Comparison of ENCODE assay signal across 1 cellular context in genomic region chr1:87904668-87905067, GRCh38.
TF ChIP-seq lines count a peak whose summit lies in the region.

No MANE protein-coding gene starts in this region.

TF ChIP-seq in HEK293, 187 proteins besides CTCF, POLR2A, EP300 and RAD21 (continued from another document):
- TF ChIP-seq PRDM4 (tag by site-specific recombination; IDR thresholded peaks at IDR 0.05) (peak; percentile 57), ZNF654 (tag by site-specific recombination; IDR thresholded peaks at IDR 0.05; ENCODE audit: low read depth) (no peak), GLIS1 (tag by site-specific recombination; IDR thresholded peaks at IDR 0.05) (peak; percentile 22; the same call in 1 of the 2 replicates), TRIM28 (IDR thresholded peaks at IDR 0.05; ENCODE audit: borderline replicate concordance, low read length) (no peak), ZNF274 (IDR thresholded peaks at IDR 0.05; ENCODE audit: low read length) (no peak), ZNF274 (tag by site-specific recombination; IDR thresholded peaks at IDR 0.05; ENCODE audit: borderline replicate concordance) (no peak), ZNF785 (tag by site-specific recombination; IDR thresholded peaks at IDR 0.05) (no peak), YY2 (tag by site-specific recombination; IDR thresholded peaks at IDR 0.05) (no peak), ZNF114 (tag by site-specific recombination; IDR thresholded peaks at IDR 0.05) (no peak), ZNF18 (tag by site-specific recombination; IDR thresholded peaks at IDR 0.05) (0 out of 2 replicates have a peak, but pooled peaks have one; percentile 32), WT1 (tag by site-specific recombination; IDR thresholded peaks at IDR 0.05) (peak; percentile 94), ZNF174 (tag by site-specific recombination; IDR thresholded peaks at IDR 0.05) (no peak), BCL11B (tag by site-specific recombination; IDR thresholded peaks at IDR 0.05; ENCODE audit: low read depth) (no peak), HOXA7 (CRISPR knock-in tag; IDR thresholded peaks at IDR 0.05; ENCODE audit: borderline replicate concordance) (no peak), ZNF37A (tag by site-specific recombination; IDR thresholded peaks at IDR 0.05) (no peak), ZNF140 (tag by site-specific recombination; IDR thresholded peaks at IDR 0.05) (no peak), ZBTB26 (tag by site-specific recombination; optimal IDR thresholded peaks at IDR 0.05) (no peak), ZNF776 (tag by site-specific recombination; IDR thresholded peaks at IDR 0.05; ENCODE audit: borderline replicate concordance) (no peak), MZF1 (tag by site-specific recombination; IDR thresholded peaks at IDR 0.05; ENCODE audit: borderline replicate concordance) (peak; percentile 30; the same call in 1 of the 2 replicates), ZNF426 (tag by site-specific recombination; IDR thresholded peaks at IDR 0.05) (no peak), ZSCAN4 (tag by site-specific recombination; IDR thresholded peaks at IDR 0.05) (no peak), ZNF670 (tag by site-specific recombination; IDR thresholded peaks at IDR 0.05; ENCODE audit: low read depth) (no peak), ZNF777 (tag by site-specific recombination; IDR thresholded peaks at IDR 0.05; ENCODE audit: borderline replicate concordance) (no peak), GLI4 (tag by site-specific recombination; IDR thresholded peaks at IDR 0.05) (no peak), ZNF416 (tag by site-specific recombination; IDR thresholded peaks at IDR 0.05) (no peak), ZNF362 (tag by site-specific recombination; IDR thresholded peaks at IDR 0.05) (no peak), ZNF555 (tag by site-specific recombination; conservative IDR thresholded peaks at IDR 0.05) (no peak), ZNF529 (tag by site-specific recombination; IDR thresholded peaks at IDR 0.05; ENCODE audit: insufficient replicate concordance) (no peak), GLI2 (tag by site-specific recombination; IDR thresholded peaks at IDR 0.05; ENCODE audit: borderline replicate concordance, low read depth) (no peak), ZBTB6 (tag by site-specific recombination; IDR thresholded peaks at IDR 0.05) (no peak), EGR2 (tag by site-specific recombination; IDR thresholded peaks at IDR 0.05; ENCODE audit: low read depth) (no peak), YY1 (tag by site-specific recombination; IDR thresholded peaks at IDR 0.05) (no peak), KLF10 (tag by site-specific recombination; IDR thresholded peaks at IDR 0.05) (no peak), ZNF548 (tag by site-specific recombination; IDR thresholded peaks at IDR 0.05) (no peak), OVOL3 (tag by site-specific recombination; IDR thresholded peaks at IDR 0.05) (0 out of 2 replicates have a peak, but pooled peaks have one; percentile 70), ZNF398 (tag by site-specific recombination; IDR thresholded peaks at IDR 0.05) (no peak), ZNF394 (tag by site-specific recombination; IDR thresholded peaks at IDR 0.05; ENCODE audit: borderline replicate concordance) (no peak)
TF ChIP-seq in HEK293: peak in this region for 13.
